Comparison of ENCODE assay signal across 8 cellular contexts in genomic region chr12:11651377-11651776, GRCh38. TPM values are rescaled to one million over a fixed set of nuclear protein-coding genes. Genes with fewer than 3 reads are reported as not detected.
DNase-seq lines count a peak whose midpoint lies in the region; ATAC-seq and TF ChIP-seq lines count a peak whose summit lies in the region.

No MANE protein-coding gene starts in this region.

- no peaks in the 10 kb centered on the region for H3K9me3 Mint-ChIP-seq in GM23338

- H3K36me3 Mint-ChIP-seq in GM23338 (ENCODE audit: low read depth): no peaks in the 10 kb centered on the region

- no peak for ATAC-seq in GM23338
- ATAC-seq in HG03039 (IDR thresholded peaks at IDR 0.05; ENCODE audit: unreplicated experiment): no peak
- no peak for ATAC-seq in HG03460 (IDR thresholded peaks at IDR 0.05; ENCODE audit: unreplicated experiment)

- H3K27ac Mint-ChIP-seq in GM23338: no peak overlapping the region

- peak overlapping the region; percentile 79 to 96 (median 88) for H3K9ac ChIP-seq in skeletal muscle tissue (ENCODE audit: low read depth in 1 of 3, low read length in 3 of 3)

- H3K36me3 ChIP-seq in GM23338 (ENCODE audit: insufficient read depth) (no peaks in the 10 kb centered on the region), skeletal muscle tissue (ENCODE audit: control insufficient read depth in 3 of 3, insufficient read depth in 3 of 3, low read length in 3 of 3) (no peaks in the 10 kb centered on the region)

- peak overlapping the region; percentile 91 for H3K4me3 Mint-ChIP-seq in GM23338

- TF ChIP-seq CTCF in GM23338 (conservative IDR thresholded peaks at IDR 0.05; ENCODE audit: low read depth in 2 of 2) (no peak), WI38 (IDR thresholded peaks at IDR 0.05; ENCODE audit: low read depth, low read length) (no peak), fibroblast of villous mesenchyme (IDR thresholded peaks at IDR 0.05; ENCODE audit: insufficient read depth, low read depth, low read length) (no peak)

- no peak for DNase-seq in GM23338 (ENCODE audit: low spot score)
- DNase-seq in fibroblast of villous mesenchyme (ENCODE audit: low read depth): no peak
- DNase-seq in mucosa of gallbladder (ENCODE audit: low spot score): no peak
- no peak for DNase-seq in hypothalamus (lab: John Stamatoyannopoulos, UW)

- H3K79me2 ChIP-seq in GM23338 (replicated peaks; ENCODE audit: insufficient read depth): peaks cover 61% of the 10 kb centered on the region

- H3K27me3 Mint-ChIP-seq in GM23338 (ENCODE audit: insufficient read depth, low read depth, poor library complexity): peaks cover 8% of the 10 kb centered on the region

- 0 out of 2 replicates have a peak, but pooled peaks cover 6% of the 10 kb centered on the region for H4K20me1 ChIP-seq in GM23338 (replicated peaks; ENCODE audit: insufficient read depth)

- H3K4me2 ChIP-seq in GM23338: peak overlapping the region; percentile 82

- no peak overlapping the region for H2AFZ ChIP-seq in GM23338

- peaks cover 47% of the 10 kb centered on the region for H3K4me1 Mint-ChIP-seq in GM23338

- H3K9me3 ChIP-seq in skeletal muscle tissue (ENCODE audit: control insufficient read depth in 3 of 3, low read length in 3 of 3): no peaks in the 10 kb centered on the region

- no peaks in the 10 kb centered on the region for H3K9me2 ChIP-seq in GM23338 (ENCODE audit: insufficient read depth)

- H3K27ac ChIP-seq in GM23338 (ENCODE audit: low read depth) (no peak overlapping the region), skeletal muscle tissue (ENCODE audit: low read depth, low read length) (peak overlapping the region; percentile 95)

- 0 out of 2 replicates have a peak, but pooled peaks cover 4% of the 10 kb centered on the region for H3F3A ChIP-seq in GM23338 (replicated peaks; ENCODE audit: low read depth)

- no peaks in the 10 kb centered on the region for H3K27me3 ChIP-seq in GM23338 (ENCODE audit: insufficient read depth)
- no peaks in the 10 kb centered on the region for H3K27me3 ChIP-seq in skeletal muscle tissue (ENCODE audit: control insufficient read depth in 3 of 3, insufficient read depth in 3 of 3, low read length in 3 of 3)

- H3K4me1 ChIP-seq in GM23338 (ENCODE audit: insufficient read depth) (peaks cover 38% of the 10 kb centered on the region), skeletal muscle tissue (ENCODE audit: control insufficient read depth in 3 of 3, insufficient read depth in 3 of 3, low read length in 3 of 3) (peaks cover 16 to 37% (median 34%) of the 10 kb centered on the region in 3 donors)

- peak overlapping the region; percentile 89 for H3K4me3 ChIP-seq in GM23338
- H3K4me3 ChIP-seq in WI38 (ENCODE audit: low read depth, low read length): peak overlapping the region; percentile 86
- H3K4me3 ChIP-seq in fibroblast of villous mesenchyme (ENCODE audit: low read depth, low read length): peak overlapping the region; percentile 98
- peak overlapping the region; percentile 85 to 98 (median 91) for H3K4me3 ChIP-seq in skeletal muscle tissue (ENCODE audit: low read length in 3 of 3)

TF ChIP-seq in GM23338, 12 proteins besides CTCF, POLR2A, EP300 and RAD21 (continues in another document):
- TF ChIP-seq ZNF114 (CRISPR knock-in tag; IDR thresholded peaks at IDR 0.05) (no peak), ZNF462 (CRISPR knock-in tag; IDR thresholded peaks at IDR 0.05) (no peak), CREB1 (CRISPR knock-in tag; IDR thresholded peaks at IDR 0.05; ENCODE audit: low read depth) (no peak), JUNB (IDR thresholded peaks at IDR 0.05; ENCODE audit: unreplicated experiment) (no peak), EZH2 (IDR thresholded peaks at IDR 0.05; ENCODE audit: low read depth, unreplicated experiment) (no peak), ETS1 (IDR thresholded peaks at IDR 0.05) (no peak), ZNF331 (CRISPR knock-in tag; IDR thresholded peaks at IDR 0.05; ENCODE audit: low read depth) (no peak), NANOG (IDR thresholded peaks at IDR 0.05; ENCODE audit: borderline replicate concordance) (no peak), EZH2phosphoT487 (IDR thresholded peaks at IDR 0.05; ENCODE audit: unreplicated experiment) (no peak), POLR2AphosphoS5 (IDR thresholded peaks at IDR 0.05; ENCODE audit: low read depth) (no peak)

RNA-seq across cellular contexts. Expression of gene ETV6, which starts 1.9 kb away (rescaled TPM):
- total RNA-seq in GM23338 (2014; rRNA removed; shearing (Covaris generic)): 11.9 and 15.1 TPM in 2 replicates
- 6.1 and 7.5 TPM in 2 replicates for polyA plus RNA-seq in GM23338 (2016; fragmentation: Nextera tagmentation; extraction: Ambion mirVana)
- total RNA-seq in fibroblast of villous mesenchyme (11.2 and 18.4 TPM in 2 replicates), skeletal muscle tissue (4.2 TPM), mucosa of gallbladder (54.5 TPM)
